ENCODE assay signal across 7 cellular contexts in genomic region chr5:134177197-134178171, GRCh38. TPM values are rescaled to one million over a fixed set of nuclear protein-coding genes. Genes with fewer than 3 reads are reported as not detected.
A peak's percentile ranks its signal among the peaks of the same experiment; 100 is the strongest.
DNase-seq lines count a peak whose midpoint lies in the region; ATAC-seq and TF ChIP-seq lines count a peak whose summit lies in the region.

No MANE protein-coding gene starts in this region.

- no peaks in the 10 kb centered on the region for H3K9me3 ChIP-seq in H9 (ENCODE audit: control insufficient read depth, low read depth, low read length)

- no peak overlapping the region for H2BK120ac ChIP-seq in H9 (ENCODE audit: low read depth, low read length, poor library complexity, severe bottlenecking)

- H3K14ac ChIP-seq in H9 (ENCODE audit: insufficient read depth, low read length) = peak overlapping the region; percentile 96

- peak overlapping the region; percentile 86 for H3K4me2 ChIP-seq in H9 (ENCODE audit: insufficient read depth, insufficient read length, low read length)

- H3K23me2 ChIP-seq in H9 (ENCODE audit: insufficient read length, low read depth, low read length, poor library complexity, severe bottlenecking) = peaks cover 11% of the 10 kb centered on the region

- peaks cover 14 to 17% of the 10 kb centered on the region in 2 experiments for H3K4me1 Mint-ChIP-seq in H9
- H3K4me1 Mint-ChIP-seq in natural killer cell treated with Interleukin-12 subunit alpha and Interleukin-12 subunit beta and Interleukin-15 and Interleukin-18, amount 100 ng/mL, for 72 hours (ENCODE audit: low read depth in 2 of 2) = peaks cover 19 to 21% of the 10 kb centered on the region in 2 donors

- H3K4me1 ChIP-seq in H9 (ENCODE audit: insufficient read depth, low read length) = peaks cover 3% of the 10 kb centered on the region

- H2AFZ ChIP-seq in H9 (ENCODE audit: low read length) = no peak overlapping the region

- no peak overlapping the region for H2BK5ac ChIP-seq in H9 (ENCODE audit: insufficient read length, low read length)

- H3K18ac ChIP-seq in H9 (ENCODE audit: insufficient read length, low read depth, low read length) = peak overlapping the region; percentile 95

- no peak overlapping the region for H3T11ph ChIP-seq in H9 (ENCODE audit: low read length)

- ATAC-seq in activated CD4-positive, CD25-positive, alpha-beta regulatory T cell treated with anti-CD3 and anti-CD28 coated beads, Interleukin-2, amount 50 U/mL, for 24 hours = peak; percentile 50 to 65
- peak; percentile 65 to 72 for ATAC-seq in natural killer cell treated with Interleukin-12 subunit alpha and Interleukin-12 subunit beta and Interleukin-15 and Interleukin-18, amount 100 ng/mL, for 72 hours
- no peak for ATAC-seq in HG02884 (IDR thresholded peaks at IDR 0.05; ENCODE audit: unreplicated experiment)

- H2AK5ac ChIP-seq in H9 (ENCODE audit: insufficient read length, low read length) = no peak overlapping the region

- peaks cover 10 to 17% (median 13%) of the 10 kb centered on the region in 3 experiments; a peak in 6 of 7 replicates for H3K36me3 Mint-ChIP-seq in H9 (ENCODE audit: insufficient read depth in 1 of 3, low read depth in 3 of 3)
- peaks cover 6% of the 10 kb centered on the region for H3K36me3 Mint-ChIP-seq in natural killer cell treated with Interleukin-12 subunit alpha and Interleukin-12 subunit beta and Interleukin-15 and Interleukin-18, amount 100 ng/mL, for 72 hours

- no CpG with 5 or more reads among the region's 38 CpGs for WGBS in H9 (ENCODE audit: extremely low coverage, insufficient read length, low lambda C conversion rate)

- H3K79me1 ChIP-seq in H9 (ENCODE audit: insufficient read depth, low read depth, low read length, poor library complexity, severe bottlenecking) = peaks cover 5% of the 10 kb centered on the region

- peak; percentile 73 for DNase-seq in EL
- DNase-seq in H9 = peak; percentile 68
- DNase-seq in NCI-H2107 treated with DMSO at 0.1 percent for 48 hours (lab: John Stamatoyannopoulos, UW; ENCODE audit: unreplicated experiment) = peak; percentile 39
- DNase-seq in fibroblast of peridontal ligament (ENCODE audit: extremely low read depth) = peak; percentile 84
- no peak for DNase-seq in natural killer cell treated with Interleukin-12 subunit alpha and Interleukin-12 subunit beta and Interleukin-15 and Interleukin-18, amount 100 ng/mL, for 72 hours (ENCODE audit: low spot score)

- no peak overlapping the region for H4K8ac ChIP-seq in H9 (replicated peaks; ENCODE audit: insufficient read length, low read depth, low read length)

- no peak overlapping the region for H4K91ac ChIP-seq in H9 (ENCODE audit: insufficient read length, low read depth, low read length)

- peak overlapping the region; percentile 97 to 98 (median 98) for H3K27ac Mint-ChIP-seq in H9
- H3K27ac Mint-ChIP-seq in natural killer cell treated with Interleukin-12 subunit alpha and Interleukin-12 subunit beta and Interleukin-15 and Interleukin-18, amount 100 ng/mL, for 72 hours = peak overlapping the region; percentile 83 to 96

- no peak for TF ChIP-seq CTCF in H9 (conservative IDR thresholded peaks at IDR 0.05)

- H3K23ac ChIP-seq in H9 (ENCODE audit: insufficient read length, low read depth, low read length) = no peak overlapping the region

- no peak overlapping the region for H3K4ac ChIP-seq in H9 (ENCODE audit: low read depth, low read length)

- H3K56ac ChIP-seq in H9 (ENCODE audit: insufficient read length, low read depth, low read length) = no peak overlapping the region

- peak overlapping the region; percentile 15 for H4K5ac ChIP-seq in H9 (ENCODE audit: insufficient read length, low read depth, low read length)

- H4K20me1 ChIP-seq in H9 (ENCODE audit: control insufficient read depth, insufficient read depth, insufficient read length) = peaks cover 3% of the 10 kb centered on the region

- H2BK15ac ChIP-seq in H9 (ENCODE audit: low read depth, low read length) = no peak overlapping the region

- H2BK20ac ChIP-seq in H9 (ENCODE audit: low read depth, low read length, poor library complexity, severe bottlenecking) = no peak overlapping the region

- no peaks in the 10 kb centered on the region for H3K27me3 Mint-ChIP-seq in H9 (ENCODE audit: low read depth)
- H3K27me3 Mint-ChIP-seq in natural killer cell treated with Interleukin-12 subunit alpha and Interleukin-12 subunit beta and Interleukin-15 and Interleukin-18, amount 100 ng/mL, for 72 hours = no peaks in the 10 kb centered on the region

- H3K4me3 Mint-ChIP-seq in H9 = peak overlapping the region; percentile 93 to 97
- H3K4me3 Mint-ChIP-seq in natural killer cell treated with Interleukin-12 subunit alpha and Interleukin-12 subunit beta and Interleukin-15 and Interleukin-18, amount 100 ng/mL, for 72 hours = peak overlapping the region; percentile 88

- H3K9me3 Mint-ChIP-seq in H9 = no peaks in the 10 kb centered on the region
- H3K9me3 Mint-ChIP-seq in natural killer cell treated with Interleukin-12 subunit alpha and Interleukin-12 subunit beta and Interleukin-15 and Interleukin-18, amount 100 ng/mL, for 72 hours = no peaks in the 10 kb centered on the region

- H3K9ac ChIP-seq in H9 (ENCODE audit: extremely low read depth, insufficient read length, low read length) = peak overlapping the region; percentile 93

- no peak overlapping the region for H2BK12ac ChIP-seq in H9 (ENCODE audit: insufficient read length, low read depth, low read length)

- H3K79me2 ChIP-seq in H9 (ENCODE audit: insufficient read depth, low read length) = peaks cover 18% of the 10 kb centered on the region

- no peaks in the 10 kb centered on the region for H3K27me3 ChIP-seq in H9 (ENCODE audit: insufficient read depth, low read length)

- peak overlapping the region; percentile 2 for H3K27ac ChIP-seq in H9 (ENCODE audit: insufficient read length, low read depth, low read length)

RNA-seq across cellular contexts. Expression of gene SKP1, which starts 0.7 kb away (rescaled TPM):
- 348 and 350 TPM in 2 replicates for total RNA-seq in H9 (2021)
- 100 to 1,000 TPM; 162 to 210 TPM for total RNA-seq in natural killer cell treated with Interleukin-12 subunit alpha and Interleukin-12 subunit beta and Interleukin-15 and Interleukin-18, amount 100 ng/mL, for 72 hours

RNA-seq across cellular contexts. Expression of gene PPP2CA, which starts 48.4 kb away (rescaled TPM):
- 244 and 256 TPM in 2 replicates for total RNA-seq in H9 (2021)
- 100 to 1,000 TPM; 126 to 185 TPM for total RNA-seq in natural killer cell treated with Interleukin-12 subunit alpha and Interleukin-12 subunit beta and Interleukin-15 and Interleukin-18, amount 100 ng/mL, for 72 hours
